ENCODE assay signal across 8 cellular contexts in the genomic region with DNA sequence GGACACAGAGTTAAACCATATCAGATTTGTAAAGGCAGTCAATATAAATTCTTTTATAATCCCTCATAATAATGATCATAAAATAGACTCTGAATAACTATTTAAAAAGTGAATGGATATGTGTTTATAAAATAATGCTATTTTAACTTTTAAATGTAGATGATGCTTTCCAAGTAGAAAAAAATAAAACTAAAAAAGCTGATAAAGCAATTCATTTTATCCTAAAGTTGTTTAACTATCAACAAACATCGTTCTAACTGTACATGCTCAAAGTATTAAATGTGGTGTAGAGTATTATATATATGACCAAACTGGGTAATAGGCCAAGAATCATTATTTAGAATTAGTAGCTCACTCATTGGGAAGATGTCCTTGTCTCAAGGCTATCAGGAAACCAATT.
"Had no signal": no experiment of that assay in that cellular context is flagged by ENCODE, and none has a peak within 500 bp of the region (broad histone marks: within the 10 kb centered on the region; RNA-seq: fewer than 3 reads in every experiment).

No MANE protein-coding gene starts in this region.

- H3K4me3 Mint-ChIP-seq: GM23338, H9, IgD-negative memory B cell had no signal

- H3K27me3 Mint-ChIP-seq: IgD-negative memory B cell had no signal

- H3K4me3 ChIP-seq: GM23338 had no signal

- H3K9me3 Mint-ChIP-seq: GM23338 had no signal

- DNase-seq: H9, HCEC 1CT, KG1 had no signal

- H3K4me1 Mint-ChIP-seq: IgD-negative memory B cell had no signal

- H3K36me3 Mint-ChIP-seq: IgD-negative memory B cell had no signal

- FAIRE-seq: H1, H54, HTR-8/SVneo had no signal

- ATAC-seq: GM23338 had no signal

- H2AFZ ChIP-seq: GM23338 had no signal

- H3K4me2 ChIP-seq: GM23338 had no signal

- H3K27ac Mint-ChIP-seq: GM23338, H9, IgD-negative memory B cell had no signal
